In the genomic region with DNA sequence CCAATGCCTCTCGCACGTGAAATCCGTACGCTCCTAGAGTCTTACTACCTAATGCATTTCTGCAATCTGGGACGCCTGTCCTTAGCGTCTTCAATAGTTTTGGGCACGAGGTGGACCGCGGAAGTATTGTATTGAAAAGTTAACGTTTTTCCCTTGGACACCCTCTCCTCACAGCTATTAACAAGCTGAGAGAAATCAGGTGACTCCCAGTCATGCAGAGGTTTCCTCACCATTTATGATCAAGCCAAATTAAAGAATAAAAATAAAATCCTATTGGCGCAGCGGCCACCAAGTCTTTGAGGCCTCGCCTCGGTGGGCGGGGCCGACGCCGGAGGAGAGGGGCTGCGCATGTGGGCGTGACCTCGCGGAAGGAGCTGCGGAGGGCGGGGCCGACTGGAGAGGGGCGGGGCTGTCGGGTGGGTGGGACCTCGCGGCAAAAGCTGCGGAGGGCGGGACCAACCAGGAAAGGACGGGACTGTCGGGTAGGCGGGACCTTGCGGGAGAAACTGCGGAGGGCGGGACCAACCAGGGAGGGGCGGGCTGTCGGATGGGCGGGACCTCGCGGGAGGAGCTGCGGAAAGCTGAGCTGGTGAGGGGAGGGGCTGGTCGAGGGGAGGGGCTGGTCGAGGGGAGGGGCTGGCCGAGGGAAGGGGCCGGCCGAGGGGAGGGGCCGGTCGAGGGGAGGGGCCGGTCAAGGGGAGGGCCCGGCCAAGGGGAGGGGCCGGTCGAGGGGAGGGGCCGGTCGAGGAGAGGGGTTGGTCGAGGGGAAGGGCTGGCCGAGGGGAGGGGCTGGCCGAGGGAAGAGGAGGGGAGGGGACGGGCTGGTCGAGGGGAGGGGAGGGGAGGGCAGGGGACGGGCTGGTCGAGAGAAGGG, we compare ENCODE assay signal across 8 cellular contexts. TPM values are rescaled to one million over a fixed set of nuclear protein-coding genes. Genes with fewer than 3 reads are reported as not detected.
DNase-seq lines count a peak whose midpoint lies in the region; ATAC-seq and TF ChIP-seq lines count a peak whose summit lies in the region.

No MANE protein-coding gene starts in this region.

- ATAC-seq in GM18909 (IDR thresholded peaks at IDR 0.05; ENCODE audit: poor library complexity, unreplicated experiment) (peak; percentile 65), HG03280 (IDR thresholded peaks at IDR 0.05; ENCODE audit: unreplicated experiment) (peak; percentile 61)
- ATAC-seq in activated CD4-positive, CD25-positive, alpha-beta regulatory T cell treated with anti-CD3 and anti-CD28 coated beads, Interleukin-2, amount 50 U/mL, for 24 hours: peak; percentile 53 to 62

- H3F3A ChIP-seq in smooth muscle cell (ENCODE audit: low read depth): no peaks in the 10 kb centered on the region

- H2AFZ ChIP-seq in smooth muscle cell (ENCODE audit: low read depth): peak overlapping the region; percentile 88

- H3K79me2 ChIP-seq in smooth muscle cell (ENCODE audit: low read depth): peaks cover 11% of the 10 kb centered on the region

- H3K4me2 ChIP-seq in smooth muscle cell: peak overlapping the region; percentile 93

- H3K4me1 ChIP-seq in smooth muscle cell (ENCODE audit: low read depth): peaks cover 16% of the 10 kb centered on the region

- no peaks in the 10 kb centered on the region for H3K27me3 ChIP-seq in smooth muscle cell (ENCODE audit: low read depth)

- no peaks in the 10 kb centered on the region for H3K36me3 ChIP-seq in smooth muscle cell (ENCODE audit: low read depth)

- H3K27ac ChIP-seq in smooth muscle cell (ENCODE audit: low read depth): peak overlapping the region; percentile 2

- H3K9ac ChIP-seq in smooth muscle cell (ENCODE audit: low read depth): peak overlapping the region; percentile 16

- TF ChIP-seq CTCF in smooth muscle cell (IDR thresholded peaks at IDR 0.05; ENCODE audit: borderline replicate concordance, insufficient read depth, poor library complexity, severe bottlenecking): no peak

- H3K9me3 ChIP-seq in smooth muscle cell (replicated peaks; ENCODE audit: low read depth): no peaks in the 10 kb centered on the region

- WGBS in smooth muscle cell (ENCODE audit: low lambda C conversion rate): 6% methylated on average over 35 of the region's 63 CpGs

- DNase-seq in A172 (ENCODE audit: low spot score) (peak; percentile 78), NCI-H446 (lab: John Stamatoyannopoulos, UW) (peak; percentile 94 to 99), iris pigment epithelial cell (ENCODE audit: low read depth) (peak; percentile 99), smooth muscle cell (lab: John Stamatoyannopoulos, UW; ENCODE audit: unreplicated experiment) (peak; percentile 97)
- peak; percentile 93 for DNase-seq in central memory CD4-positive, alpha-beta T cell

- peaks cover 5% of the 10 kb centered on the region for H4K20me1 ChIP-seq in smooth muscle cell (ENCODE audit: low read depth)

- H3K4me3 ChIP-seq in smooth muscle cell: peak overlapping the region; percentile 77

RNA-seq across cellular contexts. Expression of a gene that starts 1.1 kb away (rescaled TPM):
- 87.4 and 106 TPM in 2 replicates for total RNA-seq in A172 (2014; rRNA removed; shearing (Covaris generic))
- total RNA-seq in smooth muscle cell: 92.7 and 118 TPM in 2 replicates
- polyA plus RNA-seq in smooth muscle cell: 63.6 and 65.6 TPM in 2 replicates

Comparison
In these comparisons a context has a peak if more than half of its experiments do, and no peak if none do; other contexts are left out.
1. Peak in every context shown above with its lines: DNase-seq, ATAC-seq, H3K4me3 ChIP-seq and H3K27ac ChIP-seq.